26 cellular contexts compared by ENCODE assay signal in the genomic region with DNA sequence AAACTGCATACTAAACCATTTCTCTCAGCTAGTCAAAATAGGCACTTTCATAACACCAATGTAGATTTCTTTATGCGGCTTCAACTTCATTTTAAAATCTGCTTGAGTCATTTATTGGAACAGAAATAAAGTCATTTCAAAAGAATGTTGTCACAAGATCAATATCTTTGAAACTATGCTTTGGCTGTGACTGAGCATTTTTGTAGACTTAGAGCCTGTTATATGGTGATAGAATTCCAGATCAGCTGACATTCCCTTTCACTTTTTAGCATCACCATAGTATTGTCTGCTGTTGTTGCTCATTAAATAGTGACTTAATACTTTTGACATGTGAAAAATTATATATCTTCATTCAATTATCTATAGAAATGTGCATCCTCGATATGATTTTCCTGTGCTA.
DNase-seq lines count a peak whose midpoint lies in the region; ATAC-seq, FAIRE-seq and TF ChIP-seq lines count a peak whose summit lies in the region.
"Had no signal": no experiment of that assay in that cellular context is flagged by ENCODE, and none has a peak within 500 bp of the region (broad histone marks: within the 10 kb centered on the region; RNA-seq: fewer than 3 reads in every experiment).

No MANE protein-coding gene starts in this region.

- H3K36me3 ChIP-seq in PC-3 (ENCODE audit: low read depth, low read length) (no peaks in the 10 kb centered on the region), HepG2 (replicated peaks in 1 of 2; ENCODE audit: control insufficient read depth in 1 of 2, insufficient read depth in 2 of 2, low read length in 2 of 2) (no peaks in the 10 kb centered on the region), subcutaneous abdominal adipose tissue (ENCODE audit: control insufficient read depth in 5 of 5, insufficient read depth in 5 of 5, low read length in 5 of 5) (no peaks in the 10 kb centered on the region)
- H3K36me3 ChIP-seq: BLaER1, HAP-1, MG63, Peyer's patch, SJCRH30 had no signal

- TF ChIP-seq CTCF in PC-3 (conservative IDR thresholded peaks at IDR 0.05; ENCODE audit: low read depth, low read length) (no peak), cardiac fibroblast (IDR thresholded peaks at IDR 0.05; ENCODE audit: low read depth, low read length) (no peak), HepG2 (CRISPR knock-in tag; IDR thresholded peaks at IDR 0.05) (no peak), GM13976 (IDR thresholded peaks at IDR 0.05; ENCODE audit: borderline replicate concordance, control extremely low read depth, extremely low read depth, insufficient read depth, missing control alignments) (no peak)

- no peak for TF ChIP-seq EP300 in HepG2 (IDR thresholded peaks at IDR 0.05; ENCODE audit: low read depth in 2 of 2, low read length in 2 of 2)
- no peak for TF ChIP-seq EP300 in HepG2 (CRISPR knock-in tag; IDR thresholded peaks at IDR 0.05; ENCODE audit: borderline replicate concordance)

- H2AFZ ChIP-seq in PC-3 (ENCODE audit: low read length): no peak overlapping the region
- H2AFZ ChIP-seq in HepG2 (ENCODE audit: low read length): no peak overlapping the region
- H2AFZ ChIP-seq: GM23338 had no signal

- DNase-seq in PC-3 (peak; percentile 46), cardiac fibroblast (ENCODE audit: low read depth in 2 of 2) (peak; percentile 0 to 3), HepG2 (ENCODE audit: low spot score) (peak; percentile 1), GM13976 (ENCODE audit: low spot score) (no peak)
- DNase-seq in activated T-cell treated with anti-CD3 and anti-CD28 coated beads, Interleukin-2, amount 50 U/mL, for 1 hour: no peak
- no peak for DNase-seq in activated CD4-positive, alpha-beta T cell treated with anti-CD3 and anti-CD28 coated beads for 36 hours
- DNase-seq: ACHN; CD8-positive, alpha-beta T cell; DND-41; Karpas-422; MG63; NCI-H1048; NCI-H1417 treated with DMSO at 0.1 percent for 48 hours; NCI-H187; NCI-H2107; NCI-H2227 treated with DMSO at 0.1 percent for 48 hours; NCI-H510A; NCI-H748 treated with DMSO at 0.1 percent for 48 hours; Peyer's patch; SJCRH30 had no signal

- H3K9me3 Mint-ChIP-seq in activated CD4-positive, alpha-beta T cell treated with anti-CD3 and anti-CD28 coated beads for 36 hours (ENCODE audit: low read depth): peaks cover 5% of the 10 kb centered on the region
- H3K9me3 Mint-ChIP-seq: GM23338 had no signal

- no peak overlapping the region for H3K4me3 Mint-ChIP-seq in activated CD4-positive, alpha-beta T cell treated with anti-CD3 and anti-CD28 coated beads for 36 hours
- H3K4me3 Mint-ChIP-seq: CD8-positive, alpha-beta T cell; GM23338 had no signal

- H3K4me2 ChIP-seq in PC-3 (ENCODE audit: low read length) (no peak overlapping the region), HepG2 (ENCODE audit: low read depth, low read length) (no peak overlapping the region)
- H3K4me2 ChIP-seq: BLaER1, GM23338 had no signal

- H3K27me3 ChIP-seq in PC-3 (ENCODE audit: low read length) (no peaks in the 10 kb centered on the region), HepG2 (ENCODE audit: control insufficient read depth in 1 of 2, insufficient read depth in 2 of 2, low read length in 2 of 2) (no peaks in the 10 kb centered on the region), subcutaneous abdominal adipose tissue (ENCODE audit: control insufficient read depth in 5 of 5, insufficient read depth in 4 of 5, low read length in 5 of 5) (no peaks in the 10 kb centered on the region)
- H3K27me3 ChIP-seq: BLaER1, MG63, Peyer's patch, SJCRH30 had no signal

- no peaks in the 10 kb centered on the region for H3K9me2 ChIP-seq in PC-3 (replicated peaks; ENCODE audit: low read length)

- intact Hi-C loops in PC-3 (cut with micrococcal nuclease): no loop called here
- intact Hi-C loops in HepG2 (cut with micrococcal nuclease; ENCODE audit: unreplicated experiment): no loop called here
- intact Hi-C loops in activated CD4-positive, alpha-beta T cell treated with anti-CD3 and anti-CD28 coated beads for 36 hours (cut with DNase I, micrococcal nuclease): no loop called here

- peak; percentile 82 for ATAC-seq in PC-3
- no peak for ATAC-seq in HepG2
- ATAC-seq in activated CD4-positive, alpha-beta T cell treated with anti-CD3 and anti-CD28 coated beads for 36 hours: no peak
- ATAC-seq in HG02973 (IDR thresholded peaks at IDR 0.05; ENCODE audit: unreplicated experiment): no peak
- ATAC-seq: CD8-positive, alpha-beta T cell; GM23338 had no signal

- POLR2A ChIA-PET in PC-3 (lab: Charles Lee; ENCODE audit: unreplicated experiment): no interaction called here
- POLR2A ChIA-PET in HepG2 (lab: Yijun Ruan, JAX): no interaction called here
- POLR2A ChIA-PET in activated CD4-positive, alpha-beta T cell treated with anti-CD3 and anti-CD28 coated beads for 36 hours (lab: Charles Lee): no interaction called here

- CTCF ChIA-PET in PC-3 (lab: Charles Lee): no interaction called here
- CTCF ChIA-PET in HepG2 (lab: Yijun Ruan, JAX; ENCODE audit: low intra/inter-chr PET ratio, low total read pairs): no interaction called here
- CTCF ChIA-PET in activated CD4-positive, alpha-beta T cell treated with anti-CD3 and anti-CD28 coated beads for 36 hours (lab: Charles Lee): interaction anchor here (0.7 kb wide), 1 partner anchor 43 kb away, joined by 3 read pairs; no protein-coding TSS in a partner anchor

- H3K79me2 ChIP-seq in PC-3 (ENCODE audit: low read length) (no peaks in the 10 kb centered on the region), HepG2 (ENCODE audit: insufficient read depth, low read length) (no peaks in the 10 kb centered on the region)

- no TSS peak for BruUV-seq in PC-3 (replicated peaks; lab: Mats Ljungman, UMichigan)
- no TSS peak for BruUV-seq in HepG2 (replicated peaks; lab: Mats Ljungman, UMichigan)

- no peaks in the 10 kb centered on the region for H4K20me1 ChIP-seq in PC-3 (ENCODE audit: low read length)
- H4K20me1 ChIP-seq in HepG2 (ENCODE audit: insufficient read depth, low read length): no peaks in the 10 kb centered on the region
- H4K20me1 ChIP-seq: BLaER1 had no signal

- H3K9me3 ChIP-seq in PC-3 (ENCODE audit: low read length): no peaks in the 10 kb centered on the region
- peaks cover 60% of the 10 kb centered on the region for H3K9me3 ChIP-seq in HepG2 (ENCODE audit: low read length)
- peaks cover 0 to 5% (median 0%) of the 10 kb centered on the region in 5 donors for H3K9me3 ChIP-seq in subcutaneous abdominal adipose tissue (ENCODE audit: control insufficient read depth in 5 of 5, low read length in 5 of 5)
- H3K9me3 ChIP-seq: BLaER1, HAP-1, MG63, Peyer's patch, SJCRH30 had no signal

- H3K4me3 ChIP-seq in PC-3 (ENCODE audit: low read length) (no peak overlapping the region), cardiac fibroblast (replicated peaks in 1 of 2; ENCODE audit: low read depth in 2 of 2, low read length in 2 of 2) (no peak overlapping the region), HepG2 (replicated peaks in 1 of 3; ENCODE audit: insufficient read depth in 1 of 3, low read depth in 2 of 3, low read length in 3 of 3) (no peak overlapping the region), subcutaneous abdominal adipose tissue (ENCODE audit: low read depth in 1 of 5, low read length in 5 of 5) (no peak overlapping the region)
- H3K4me3 ChIP-seq: BLaER1, GM23338, HAP-1, MG63, Peyer's patch, SJCRH30 had no signal

- H3K27ac ChIP-seq in PC-3 (ENCODE audit: low read length) (no peak overlapping the region), HepG2 (ENCODE audit: extremely low read length, insufficient read depth, low read length) (no peak overlapping the region), subcutaneous abdominal adipose tissue (ENCODE audit: low read depth, low read length) (peak overlapping the region; percentile 35)
- H3K27ac ChIP-seq: BLaER1, Peyer's patch, SJCRH30 had no signal

- no peaks in the 10 kb centered on the region for H3K4me1 Mint-ChIP-seq in activated CD4-positive, alpha-beta T cell treated with anti-CD3 and anti-CD28 coated beads for 36 hours
- H3K4me1 Mint-ChIP-seq: GM23338 had no signal

- TF ChIP-seq POLR2A in HepG2 (IDR thresholded peaks at IDR 0.05; ENCODE audit: insufficient read depth in 1 of 2, low read depth in 2 of 2, low read length in 2 of 2): no peak

- H3K27me3 Mint-ChIP-seq in activated CD4-positive, alpha-beta T cell treated with anti-CD3 and anti-CD28 coated beads for 36 hours: no peaks in the 10 kb centered on the region

- H3K9ac ChIP-seq in PC-3 (ENCODE audit: low read length) (no peak overlapping the region), HepG2 (ENCODE audit: insufficient read depth, low read depth, low read length) (no peak overlapping the region), subcutaneous abdominal adipose tissue (ENCODE audit: low read length in 5 of 5) (no peak overlapping the region)
- H3K9ac ChIP-seq: BLaER1 had no signal

- no peak for TF ChIP-seq RAD21 in HepG2 (CRISPR knock-in tag; IDR thresholded peaks at IDR 0.05)

- no peaks in the 10 kb centered on the region for H3F3A ChIP-seq in PC-3 (ENCODE audit: low read length, unreplicated experiment)

- WGBS in HepG2 (ENCODE audit: low lambda C conversion rate): 12% methylated on average over 2 of the region's 2 CpGs

- FAIRE-seq in HepG2 (lab: Jason Lieb, UNC): no peak
- FAIRE-seq: GM12891 had no signal

- H3K4me1 ChIP-seq in PC-3 (ENCODE audit: insufficient read depth, low read length) (no peaks in the 10 kb centered on the region), HepG2 (ENCODE audit: insufficient read depth, low read length) (no peaks in the 10 kb centered on the region), subcutaneous abdominal adipose tissue (ENCODE audit: control insufficient read depth in 5 of 5, insufficient read depth in 5 of 5, low read length in 5 of 5) (peaks cover 0 to 16% (median 5%) of the 10 kb centered on the region in 5 donors)
- H3K4me1 ChIP-seq: BLaER1, Peyer's patch, SJCRH30 had no signal

- no peak overlapping the region for H3K27ac Mint-ChIP-seq in activated CD4-positive, alpha-beta T cell treated with anti-CD3 and anti-CD28 coated beads for 36 hours
- H3K27ac Mint-ChIP-seq: CD8-positive, alpha-beta T cell; GM23338 had no signal

- no peaks in the 10 kb centered on the region for H3K36me3 Mint-ChIP-seq in activated CD4-positive, alpha-beta T cell treated with anti-CD3 and anti-CD28 coated beads for 36 hours (ENCODE audit: low read depth)
- H3K36me3 Mint-ChIP-seq: CD8-positive, alpha-beta T cell had no signal

- in situ Hi-C loops in HepG2 (cut with HindIII; ENCODE audit: extremely low pct_ligation_motif_present, low pct_unique_long_range_greater_than_20kb) (no loop called here), GM13976 (cut with MboI; ENCODE audit: low sequenced_read_pairs, unreplicated experiment) (no loop called here)

TF ChIP-seq in HepG2, 621 proteins besides CTCF, POLR2A, EP300 and RAD21 (continues in another document):
- no peak for TF ChIP-seq MTF2 (CRISPR knock-in tag; IDR thresholded peaks at IDR 0.05; ENCODE audit: borderline replicate concordance)

Comparison
In these comparisons a context has a peak if more than half of its experiments do, and no peak if none do; other contexts are left out.
1. DNase-seq: peak in PC-3 (single experiment), cardiac fibroblast (2 of 2) and HepG2 (single experiment); none in activated T-cell treated with anti-CD3 and anti-CD28 coated beads, Interleukin-2, amount 50 U/mL, for 1 hour (single experiment), GM13976 (single experiment) and activated CD4-positive, alpha-beta T cell treated with anti-CD3 and anti-CD28 coated beads for 36 hours (single experiment).